ENCODE assay signal across 14 cellular contexts in the genomic region with DNA sequence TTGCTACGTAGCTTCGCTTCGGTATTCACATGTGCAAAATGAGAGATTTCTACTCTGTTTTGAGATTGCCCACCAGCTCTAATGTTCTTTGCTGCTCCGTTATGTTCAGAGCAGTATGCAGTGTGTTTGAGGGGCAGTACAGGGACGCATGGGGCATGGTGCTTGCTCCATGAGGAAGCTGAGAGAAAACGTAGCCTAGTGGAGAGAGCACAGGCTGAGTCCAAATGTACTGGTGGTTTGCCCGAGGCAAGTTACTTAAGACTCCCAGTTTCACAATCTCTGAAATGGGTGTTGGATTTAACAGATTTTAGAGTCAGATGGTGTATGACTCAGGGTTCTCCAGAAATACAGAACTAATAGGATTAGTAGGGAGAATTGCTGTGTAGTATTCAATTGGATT.
DNase-seq lines count a peak whose midpoint lies in the region; ATAC-seq and TF ChIP-seq lines count a peak whose summit lies in the region.
"Had no signal": no experiment of that assay in that cellular context is flagged by ENCODE, and none has a peak within 500 bp of the region (broad histone marks: within the 10 kb centered on the region; RNA-seq: fewer than 3 reads in every experiment).

No MANE protein-coding gene starts in this region.

- no peak overlapping the region for H3K4me3 Mint-ChIP-seq in neural progenitor cell
- H3K4me3 Mint-ChIP-seq in activated T-helper 1 cell treated with anti-CD3 and anti-CD28 coated beads, Interleukin-12 subunit alpha, Interleukin-12 subunit beta, Interleukin-2, Interleukin-4 antibody, amounts not matched to agents 30 ng/mL and 10 ng/mL and 1 ng/mL, durations not matched to agents 14 hours and 24 hours and 36 hours, result no peak overlapping the region
- H3K4me3 Mint-ChIP-seq: naive thymus-derived CD4-positive, alpha-beta T cell; T-cell had no signal

- H4K20me1 ChIP-seq in neural progenitor cell (ENCODE audit: low read depth), result no peaks in the 10 kb centered on the region

- no peak for TF ChIP-seq POLR2A in breast epithelium (IDR thresholded peaks at IDR 0.05)

- H3K4me1 ChIP-seq in breast epithelium (no peaks in the 10 kb centered on the region), neural progenitor cell (no peaks in the 10 kb centered on the region)

- DNase-seq in Daoy (ENCODE audit: low read depth), result peak; percentile 5
- peak; percentile 68 for DNase-seq in NCI-H460 (ENCODE audit: extremely low read depth, low read depth)
- no peak for DNase-seq in breast epithelium (ENCODE audit: low spot score in 2 of 2)
- no peak for DNase-seq in neural progenitor cell (ENCODE audit: low spot score)
- DNase-seq in mucosa of gallbladder (ENCODE audit: low spot score), result no peak
- no peak for DNase-seq in activated T-helper 1 cell treated with anti-CD3 and anti-CD28 coated beads, Interleukin-12 subunit alpha, Interleukin-12 subunit beta, Interleukin-2, Interleukin-4 antibody, amounts not matched to agents 30 ng/mL and 10 ng/mL and 1 ng/mL, durations not matched to agents 14 hours and 24 hours and 36 hours (ENCODE audit: low spot score)
- DNase-seq: activated naive CD4-positive, alpha-beta T cell; effector CD4-positive, alpha-beta T cell; naive thymus-derived CD4-positive, alpha-beta T cell; NCI-H748 treated with DMSO at 0.1 percent for 48 hours; T-cell had no signal

- no peaks in the 10 kb centered on the region for H3K79me2 ChIP-seq in neural progenitor cell (ENCODE audit: low read depth)

- H3K36me3 Mint-ChIP-seq in neural progenitor cell, result no peaks in the 10 kb centered on the region
- H3K36me3 Mint-ChIP-seq in activated T-helper 1 cell treated with anti-CD3 and anti-CD28 coated beads, Interleukin-12 subunit alpha, Interleukin-12 subunit beta, Interleukin-2, Interleukin-4 antibody, amounts not matched to agents 30 ng/mL and 10 ng/mL and 1 ng/mL, durations not matched to agents 14 hours and 24 hours and 36 hours (ENCODE audit: low read depth), result no peaks in the 10 kb centered on the region
- H3K36me3 Mint-ChIP-seq: naive thymus-derived CD4-positive, alpha-beta T cell; T-cell had no signal

- intact Hi-C loops in breast epithelium (cut with DNase I; ENCODE audit: low total_unique reads), result no loop called here
- intact Hi-C loops in activated T-helper 1 cell treated with anti-CD3 and anti-CD28 coated beads, Interleukin-12 subunit alpha, Interleukin-12 subunit beta, Interleukin-2, Interleukin-4 antibody, amounts not matched to agents 30 ng/mL and 10 ng/mL and 1 ng/mL, durations not matched to agents 14 hours and 24 hours and 36 hours (cut with micrococcal nuclease), result no loop called here

- H3K27me3 ChIP-seq in breast epithelium (no peaks in the 10 kb centered on the region), neural progenitor cell (no peaks in the 10 kb centered on the region)

- no peak for TF ChIP-seq CTCF in breast epithelium (IDR thresholded peaks at IDR 0.05)
- TF ChIP-seq CTCF in neural progenitor cell (IDR thresholded peaks at IDR 0.05), result no peak

- peaks cover 4% of the 10 kb centered on the region for H3K4me1 Mint-ChIP-seq in neural progenitor cell
- no peaks in the 10 kb centered on the region for H3K4me1 Mint-ChIP-seq in activated T-helper 1 cell treated with anti-CD3 and anti-CD28 coated beads, Interleukin-12 subunit alpha, Interleukin-12 subunit beta, Interleukin-2, Interleukin-4 antibody, amounts not matched to agents 30 ng/mL and 10 ng/mL and 1 ng/mL, durations not matched to agents 14 hours and 24 hours and 36 hours (ENCODE audit: low read depth)
- H3K4me1 Mint-ChIP-seq: naive thymus-derived CD4-positive, alpha-beta T cell; T-cell had no signal

- H3K27me3 Mint-ChIP-seq in neural progenitor cell (ENCODE audit: insufficient read depth, low read depth), result peaks cover 2% of the 10 kb centered on the region
- H3K27me3 Mint-ChIP-seq in activated T-helper 1 cell treated with anti-CD3 and anti-CD28 coated beads, Interleukin-12 subunit alpha, Interleukin-12 subunit beta, Interleukin-2, Interleukin-4 antibody, amounts not matched to agents 30 ng/mL and 10 ng/mL and 1 ng/mL, durations not matched to agents 14 hours and 24 hours and 36 hours (ENCODE audit: insufficient read depth), result no peaks in the 10 kb centered on the region
- H3K27me3 Mint-ChIP-seq: T-cell had no signal

- H3K9me3 ChIP-seq in breast epithelium (no peaks in the 10 kb centered on the region), neural progenitor cell (ENCODE audit: low read depth) (no peaks in the 10 kb centered on the region)

- H3K27ac Mint-ChIP-seq in neural progenitor cell, result no peak overlapping the region
- H3K27ac Mint-ChIP-seq in activated T-helper 1 cell treated with anti-CD3 and anti-CD28 coated beads, Interleukin-12 subunit alpha, Interleukin-12 subunit beta, Interleukin-2, Interleukin-4 antibody, amounts not matched to agents 30 ng/mL and 10 ng/mL and 1 ng/mL, durations not matched to agents 14 hours and 24 hours and 36 hours, result no peak overlapping the region
- H3K27ac Mint-ChIP-seq: naive thymus-derived CD4-positive, alpha-beta T cell; T-cell had no signal

- H3F3A ChIP-seq in neural progenitor cell (ENCODE audit: low read depth), result no peaks in the 10 kb centered on the region

- H3K36me3 ChIP-seq in breast epithelium (no peaks in the 10 kb centered on the region), neural progenitor cell (no peaks in the 10 kb centered on the region)

- H3K4me2 ChIP-seq in neural progenitor cell, result no peak overlapping the region

- H2AFZ ChIP-seq in neural progenitor cell (replicated peaks), result peak overlapping the region; percentile 61

- H3K4me3 ChIP-seq in breast epithelium (peak overlapping the region; percentile 3 to 49 (median 9)), neural progenitor cell (no peak overlapping the region)

- H3K9me3 Mint-ChIP-seq in neural progenitor cell, result no peaks in the 10 kb centered on the region
- no peaks in the 10 kb centered on the region for H3K9me3 Mint-ChIP-seq in activated T-helper 1 cell treated with anti-CD3 and anti-CD28 coated beads, Interleukin-12 subunit alpha, Interleukin-12 subunit beta, Interleukin-2, Interleukin-4 antibody, amounts not matched to agents 30 ng/mL and 10 ng/mL and 1 ng/mL, durations not matched to agents 14 hours and 24 hours and 36 hours

- no peak overlapping the region for H3K9ac ChIP-seq in neural progenitor cell

- no peak for ATAC-seq in GM19455 (IDR thresholded peaks at IDR 0.05; ENCODE audit: unreplicated experiment)
- no peak for ATAC-seq in GM21825 (IDR thresholded peaks at IDR 0.05; ENCODE audit: unreplicated experiment)
- ATAC-seq: left lobe of liver; naive thymus-derived CD4-positive, alpha-beta T cell; T-cell had no signal

- H3K27ac ChIP-seq in breast epithelium, result peak overlapping the region in 1 of 2 donors; percentile 25
- H3K27ac ChIP-seq in neural progenitor cell, result no peak overlapping the region

Comparison
In these comparisons a context has a peak if more than half of its experiments do, and no peak if none do; other contexts are left out.
1. DNase-seq: peak in Daoy (single experiment) and NCI-H460 (single experiment); none in breast epithelium (0 of 2), neural progenitor cell (single experiment), mucosa of gallbladder (single experiment) and activated T-helper 1 cell treated with anti-CD3 and anti-CD28 coated beads, Interleukin-12 subunit alpha, Interleukin-12 subunit beta, Interleukin-2, Interleukin-4 antibody, amounts not matched to agents 30 ng/mL and 10 ng/mL and 1 ng/mL, durations not matched to agents 14 hours and 24 hours and 36 hours (single experiment).